ENCODE assay signal across 8 cellular contexts in the genomic region with DNA sequence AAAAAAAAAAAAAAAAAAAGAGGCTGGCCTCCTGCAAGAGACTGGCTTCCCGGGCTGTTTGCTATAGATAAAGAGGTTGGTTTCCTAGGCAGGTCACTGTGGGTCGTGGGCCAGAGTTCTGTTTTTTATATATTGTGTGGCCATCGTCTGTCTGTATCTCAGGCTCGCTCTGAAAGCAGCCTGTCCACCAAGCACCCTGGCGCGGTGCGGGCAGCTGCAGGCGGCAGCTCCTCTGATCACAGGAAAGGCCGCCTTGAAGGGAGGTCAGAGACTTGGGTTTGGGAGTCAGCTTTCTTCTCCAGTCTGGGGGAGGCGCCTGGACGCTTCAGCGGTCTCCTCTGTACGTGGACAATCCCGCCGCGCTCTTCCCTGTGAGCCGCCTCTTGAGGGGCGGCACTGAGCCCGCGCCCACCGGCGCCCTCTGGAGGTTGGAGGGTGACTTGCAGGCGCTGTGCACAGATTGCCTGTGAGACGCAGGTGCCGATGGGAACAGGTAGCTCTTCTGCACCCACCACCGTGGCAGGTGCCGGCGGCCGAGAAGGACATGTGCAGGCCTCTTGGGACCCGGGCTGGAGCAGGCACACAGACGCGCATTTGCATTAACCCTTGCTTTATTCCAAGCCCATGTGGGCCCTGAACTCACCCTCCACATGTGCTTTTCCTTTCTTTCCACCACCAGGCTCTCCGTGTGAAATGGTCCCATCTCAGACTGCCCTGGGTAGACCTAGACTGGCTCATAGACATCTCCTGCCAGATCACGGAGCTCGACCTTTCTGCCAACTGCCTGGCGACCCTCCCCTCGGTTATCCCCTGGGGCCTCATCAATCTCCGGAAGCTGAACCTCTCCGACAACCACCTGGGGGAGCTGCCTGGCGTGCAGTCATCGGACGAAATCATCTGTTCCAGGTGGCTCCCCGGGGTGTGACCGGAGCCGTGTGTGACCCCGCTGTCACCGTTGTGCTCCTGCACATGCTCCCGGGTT.
A peak's percentile ranks its signal among the peaks of the same experiment; 100 is the strongest.
DNase-seq lines count a peak whose midpoint lies in the region; ATAC-seq and TF ChIP-seq lines count a peak whose summit lies in the region.

No MANE protein-coding gene starts in this region.

- intact Hi-C loops in gastrocnemius medialis (cut with DNase I; ENCODE audit: low total_unique reads), result loop anchor here (1.0 to 10.0 kb wide), 3 partner anchors 144 to 666 kb away; a partner anchor contains a TSS

- DNase-seq in GM13976 (ENCODE audit: low spot score) (peak; percentile 93), NCI-H1436 treated with DMSO at 0.1 percent for 48 hours (lab: John Stamatoyannopoulos, UW) (peak; percentile 47), T-helper 9 cell (peak; percentile 87), astrocyte of the spinal cord (ENCODE audit: low read depth, low spot score) (peak; percentile 78), iPS DF 6.9 (ENCODE audit: low read depth, low spot score) (peak; percentile 84), gastrocnemius medialis (peak; percentile 35 to 61)

- H3K9me3 ChIP-seq in iPS DF 6.9 (ENCODE audit: control insufficient read depth, insufficient read depth, low read length), result no peaks in the 10 kb centered on the region
- no peaks in the 10 kb centered on the region for H3K9me3 ChIP-seq in gastrocnemius medialis

- H3K36me3 ChIP-seq in iPS DF 6.9 (ENCODE audit: control insufficient read depth, insufficient read depth, low read length) (no peaks in the 10 kb centered on the region), gastrocnemius medialis (no peaks in the 10 kb centered on the region)

- H3K27me3 ChIP-seq in iPS DF 6.9 (ENCODE audit: control insufficient read depth, insufficient read depth, low read length) (no peaks in the 10 kb centered on the region), gastrocnemius medialis (no peaks in the 10 kb centered on the region)

- in situ Hi-C loops in GM13976 (cut with MboI; ENCODE audit: low sequenced_read_pairs, unreplicated experiment) (loop anchor here (5.0 to 25.0 kb wide), 3 partner anchors 86 to 671 kb away; a partner anchor contains a TSS), astrocyte of the spinal cord (cut with HindIII; ENCODE audit: low sequenced_read_pairs) (no loop called here), gastrocnemius medialis (cut with MboI; ENCODE audit: low sequenced_read_pairs in 4 of 4) (loop anchor here in 3 of 4 donors (5.0 to 25.0 kb wide), 6 partner anchors 84 to 1071 kb away; a partner anchor contains a TSS)

- WGBS in iPS DF 6.9 (ENCODE audit: insufficient coverage, insufficient read length), result no CpG with 5 or more reads among the region's 48 CpGs

- peak overlapping the region; percentile 41 for H3K4me3 ChIP-seq in astrocyte of the spinal cord (ENCODE audit: low read depth, low read length)
- H3K4me3 ChIP-seq in iPS DF 6.9 (ENCODE audit: low read length), result peak overlapping the region; percentile 18; the same call in 1 of the 2 replicates
- peak overlapping the region; percentile 38 to 70 (median 52) for H3K4me3 ChIP-seq in gastrocnemius medialis

- H3K4me1 ChIP-seq in iPS DF 6.9 (ENCODE audit: control insufficient read depth, insufficient read depth, low read length) (no peaks in the 10 kb centered on the region; the same call in 1 of the 2 replicates), gastrocnemius medialis (no peaks in the 10 kb centered on the region)

- no peak for TF ChIP-seq POLR2A in gastrocnemius medialis (IDR thresholded peaks at IDR 0.05)

- H3K27ac ChIP-seq in iPS DF 6.9 (ENCODE audit: low read length) (no peak overlapping the region), gastrocnemius medialis (no peak overlapping the region)

- peak; percentile 99 for TF ChIP-seq CTCF in GM13976 (IDR thresholded peaks at IDR 0.05; ENCODE audit: borderline replicate concordance, control extremely low read depth, extremely low read depth, insufficient read depth, missing control alignments)
- TF ChIP-seq CTCF in astrocyte of the spinal cord (IDR thresholded peaks at IDR 0.05; ENCODE audit: low read depth, low read length), result peak; percentile 99
- peak; percentile 58 to 97 (median 88) for TF ChIP-seq CTCF in gastrocnemius medialis (IDR thresholded peaks at IDR 0.05 in 4 of 5, conservative IDR thresholded peaks at IDR 0.05 in 1 of 5)

- ATAC-seq in HG02852 (IDR thresholded peaks at IDR 0.05; ENCODE audit: unreplicated experiment) (peak; percentile 88), gastrocnemius medialis (peak; percentile 63 to 84), GM18873 (IDR thresholded peaks at IDR 0.05; ENCODE audit: low FRiP score, unreplicated experiment) (no peak)
